In genomic region chr10:124151466-124152095, GRCh38 we compare ENCODE assay signal across 1 cellular context.
TF ChIP-seq lines count a peak whose summit lies in the region.

No MANE protein-coding gene starts in this region.

TF ChIP-seq in HepG2, 621 proteins besides CTCF, POLR2A, EP300 and RAD21:
- TF ChIP-seq ARID5B (CRISPR knock-in tag; IDR thresholded peaks at IDR 0.05) (no peak), ZNF577 (CRISPR knock-in tag; IDR thresholded peaks at IDR 0.05; ENCODE audit: borderline replicate concordance, low read depth) (no peak), SETDB1 (CRISPR knock-in tag; IDR thresholded peaks at IDR 0.05; ENCODE audit: borderline replicate concordance) (no peak), ISL2 (CRISPR knock-in tag; IDR thresholded peaks at IDR 0.05) (no peak), ZNF318 (CRISPR knock-in tag; IDR thresholded peaks at IDR 0.05) (no peak), ZFP36L1 (CRISPR knock-in tag; IDR thresholded peaks at IDR 0.05) (no peak)
